1 cellular context compared by ENCODE assay signal in the genomic region with DNA sequence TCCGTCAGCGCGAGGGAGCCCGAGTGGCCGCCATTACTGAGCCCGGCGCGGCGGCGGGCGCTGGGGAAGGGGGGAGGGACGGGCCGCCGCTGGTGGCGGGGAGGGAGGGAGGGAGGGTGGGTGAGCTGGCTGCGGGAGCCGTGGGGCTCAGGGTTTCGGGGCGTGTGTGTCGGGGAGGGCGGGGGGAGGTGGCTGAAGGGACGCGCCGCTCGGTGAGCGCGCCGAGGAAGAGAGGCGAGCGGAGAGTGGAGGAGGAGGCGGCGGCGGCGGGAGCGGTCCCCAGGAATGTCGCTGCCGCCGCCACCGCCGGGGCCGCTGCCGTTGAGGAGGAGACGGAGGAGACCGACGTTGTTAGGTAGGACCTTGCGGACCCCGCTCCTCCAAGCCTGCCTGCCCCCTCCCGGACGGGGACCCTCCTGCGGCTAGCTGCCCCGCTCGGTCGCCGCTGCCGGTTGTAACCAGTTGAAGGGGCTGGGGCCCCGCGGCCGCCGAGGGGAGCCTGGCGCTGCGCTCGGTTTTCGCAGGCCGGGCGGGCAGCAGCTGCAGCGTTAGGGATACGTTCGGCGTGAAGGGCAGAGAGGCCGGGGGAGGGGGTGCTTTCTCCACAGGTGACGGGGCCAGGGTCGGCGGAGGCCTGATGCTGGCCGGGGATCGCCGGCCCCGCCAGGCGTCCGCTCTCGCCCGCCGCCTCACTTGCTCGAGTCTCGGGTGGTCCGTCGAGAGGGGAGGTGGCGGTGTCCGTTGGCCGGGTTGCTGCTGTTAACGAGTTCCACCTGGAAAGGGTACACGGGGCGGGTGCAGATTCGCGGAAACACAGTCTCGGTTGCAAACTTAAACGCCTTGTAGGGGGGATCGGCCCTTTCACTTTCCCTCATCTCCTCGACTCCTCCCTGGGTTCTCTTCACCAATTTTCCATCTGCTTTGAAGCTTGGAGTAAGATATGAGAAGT.
A peak's percentile ranks its signal among the peaks of the same experiment; 100 is the strongest.
TF ChIP-seq lines count a peak whose summit lies in the region.

A gene with protein sequence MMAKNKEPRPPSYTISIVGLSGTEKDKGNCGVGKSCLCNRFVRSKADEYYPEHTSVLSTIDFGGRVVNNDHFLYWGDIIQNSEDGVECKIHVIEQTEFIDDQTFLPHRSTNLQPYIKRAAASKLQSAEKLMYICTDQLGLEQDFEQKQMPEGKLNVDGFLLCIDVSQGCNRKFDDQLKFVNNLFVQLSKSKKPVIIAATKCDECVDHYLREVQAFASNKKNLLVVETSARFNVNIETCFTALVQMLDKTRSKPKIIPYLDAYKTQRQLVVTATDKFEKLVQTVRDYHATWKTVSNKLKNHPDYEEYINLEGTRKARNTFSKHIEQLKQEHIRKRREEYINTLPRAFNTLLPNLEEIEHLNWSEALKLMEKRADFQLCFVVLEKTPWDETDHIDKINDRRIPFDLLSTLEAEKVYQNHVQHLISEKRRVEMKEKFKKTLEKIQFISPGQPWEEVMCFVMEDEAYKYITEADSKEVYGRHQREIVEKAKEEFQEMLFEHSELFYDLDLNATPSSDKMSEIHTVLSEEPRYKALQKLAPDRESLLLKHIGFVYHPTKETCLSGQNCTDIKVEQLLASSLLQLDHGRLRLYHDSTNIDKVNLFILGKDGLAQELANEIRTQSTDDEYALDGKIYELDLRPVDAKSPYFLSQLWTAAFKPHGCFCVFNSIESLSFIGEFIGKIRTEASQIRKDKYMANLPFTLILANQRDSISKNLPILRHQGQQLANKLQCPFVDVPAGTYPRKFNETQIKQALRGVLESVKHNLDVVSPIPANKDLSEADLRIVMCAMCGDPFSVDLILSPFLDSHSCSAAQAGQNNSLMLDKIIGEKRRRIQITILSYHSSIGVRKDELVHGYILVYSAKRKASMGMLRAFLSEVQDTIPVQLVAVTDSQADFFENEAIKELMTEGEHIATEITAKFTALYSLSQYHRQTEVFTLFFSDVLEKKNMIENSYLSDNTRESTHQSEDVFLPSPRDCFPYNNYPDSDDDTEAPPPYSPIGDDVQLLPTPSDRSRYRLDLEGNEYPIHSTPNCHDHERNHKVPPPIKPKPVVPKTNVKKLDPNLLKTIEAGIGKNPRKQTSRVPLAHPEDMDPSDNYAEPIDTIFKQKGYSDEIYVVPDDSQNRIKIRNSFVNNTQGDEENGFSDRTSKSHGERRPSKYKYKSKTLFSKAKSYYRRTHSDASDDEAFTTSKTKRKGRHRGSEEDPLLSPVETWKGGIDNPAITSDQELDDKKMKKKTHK (N-terminal part only) (plus strand): TSS at position 224 of the 949 bp plus-strand sequence. CDS start 13,366 bp downstream, outside the sequence.

TF ChIP-seq in HepG2, 621 proteins besides CTCF, POLR2A, EP300 and RAD21 (continued from another document and continues in another):
- TF ChIP-seq ZNF646 (CRISPR knock-in tag; IDR thresholded peaks at IDR 0.05) (peak; percentile 51; the same call in 1 of the 2 replicates), HNRNPL (IDR thresholded peaks at IDR 0.05; ENCODE audit: low read depth, low read length) (0 out of 2 replicates have a peak, but pooled peaks have one; percentile 29), MAZ (IDR thresholded peaks at IDR 0.05; ENCODE audit: borderline replicate concordance, low read depth, low read length) (no peak; the same call in 1 of the 2 replicates), MAZ (CRISPR knock-in tag; IDR thresholded peaks at IDR 0.05; ENCODE audit: low read depth) (no peak), SMAD9 (CRISPR knock-in tag; IDR thresholded peaks at IDR 0.05) (peak; percentile 31; the same call in 1 of the 2 replicates), STAT5B (CRISPR knock-in tag; IDR thresholded peaks at IDR 0.05) (no peak; the same call in 1 of the 2 replicates), EZH2 (conservative IDR thresholded peaks at IDR 0.05; ENCODE audit: low read depth, low read length) (no peak), TOPORS (CRISPR knock-in tag; IDR thresholded peaks at IDR 0.05) (no peak), ZNF883 (CRISPR knock-in tag; IDR thresholded peaks at IDR 0.05; ENCODE audit: not compliant biosample characterization) (peak; percentile 88), MLXIP (CRISPR knock-in tag; IDR thresholded peaks at IDR 0.05; ENCODE audit: borderline replicate concordance) (0 out of 2 replicates have a peak, but pooled peaks have one; percentile 50), MTA3 (CRISPR knock-in tag; IDR thresholded peaks at IDR 0.05) (no peak), GLI4 (CRISPR knock-in tag; IDR thresholded peaks at IDR 0.05; ENCODE audit: borderline replicate concordance) (peak; percentile 90; the same call in 1 of the 2 replicates), KLF12 (CRISPR knock-in tag; IDR thresholded peaks at IDR 0.05; ENCODE audit: borderline replicate concordance) (peak; percentile 44), ZKSCAN1 (IDR thresholded peaks at IDR 0.05; ENCODE audit: low read length) (no peak), KDM1A (CRISPR knock-in tag; IDR thresholded peaks at IDR 0.05) (no peak), GATA4 (IDR thresholded peaks at IDR 0.05; ENCODE audit: borderline replicate concordance, low read depth) (0 out of 2 replicates have a peak, but pooled peaks have one; percentile 31), RORA (CRISPR knock-in tag; IDR thresholded peaks at IDR 0.05) (no peak), MYC (CRISPR knock-in tag; IDR thresholded peaks at IDR 0.05; ENCODE audit: borderline replicate concordance) (peak; percentile 87), SALL1 (CRISPR knock-in tag; IDR thresholded peaks at IDR 0.05) (peak; percentile 4; the same call in 1 of the 2 replicates), ATRX (CRISPR knock-in tag; IDR thresholded peaks at IDR 0.05; ENCODE audit: borderline replicate concordance) (no peak), ZKSCAN5 (CRISPR knock-in tag; IDR thresholded peaks at IDR 0.05) (no peak), SP4 (CRISPR knock-in tag; IDR thresholded peaks at IDR 0.05) (no peak; the same call in 1 of the 2 replicates), ZNF792 (CRISPR knock-in tag; IDR thresholded peaks at IDR 0.05) (peak; percentile 3; the same call in 1 of the 2 replicates), MTF2 (CRISPR knock-in tag; IDR thresholded peaks at IDR 0.05; ENCODE audit: borderline replicate concordance) (peak; percentile 60; the same call in 1 of the 2 replicates), LBX2 (CRISPR knock-in tag; IDR thresholded peaks at IDR 0.05; ENCODE audit: borderline replicate concordance) (0 out of 2 replicates have a peak, but pooled peaks have one; percentile 4), BHLHE40 (IDR thresholded peaks at IDR 0.05; ENCODE audit: low read length) (0 out of 2 replicates have a peak, but pooled peaks have one; percentile 22)
- TF ChIP-seq, protein P1, sequence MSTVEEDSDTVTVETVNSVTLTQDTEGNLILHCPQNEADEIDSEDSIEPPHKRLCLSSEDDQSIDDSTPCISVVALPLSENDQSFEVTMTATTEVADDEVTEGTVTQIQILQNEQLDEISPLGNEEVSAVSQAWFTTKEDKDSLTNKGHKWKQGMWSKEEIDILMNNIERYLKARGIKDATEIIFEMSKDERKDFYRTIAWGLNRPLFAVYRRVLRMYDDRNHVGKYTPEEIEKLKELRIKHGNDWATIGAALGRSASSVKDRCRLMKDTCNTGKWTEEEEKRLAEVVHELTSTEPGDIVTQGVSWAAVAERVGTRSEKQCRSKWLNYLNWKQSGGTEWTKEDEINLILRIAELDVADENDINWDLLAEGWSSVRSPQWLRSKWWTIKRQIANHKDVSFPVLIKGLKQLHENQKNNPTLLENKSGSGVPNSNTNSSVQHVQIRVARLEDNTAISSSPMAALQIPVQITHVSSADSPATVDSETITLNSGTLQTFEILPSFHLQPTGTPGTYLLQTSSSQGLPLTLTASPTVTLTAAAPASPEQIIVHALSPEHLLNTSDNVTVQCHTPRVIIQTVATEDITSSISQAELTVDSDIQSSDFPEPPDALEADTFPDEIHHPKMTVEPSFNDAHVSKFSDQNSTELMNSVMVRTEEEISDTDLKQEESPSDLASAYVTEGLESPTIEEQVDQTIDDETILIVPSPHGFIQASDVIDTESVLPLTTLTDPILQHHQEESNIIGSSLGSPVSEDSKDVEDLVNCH (CRISPR knock-in tag; IDR thresholded peaks at IDR 0.05) = no peak
- TF ChIP-seq, protein P2, sequence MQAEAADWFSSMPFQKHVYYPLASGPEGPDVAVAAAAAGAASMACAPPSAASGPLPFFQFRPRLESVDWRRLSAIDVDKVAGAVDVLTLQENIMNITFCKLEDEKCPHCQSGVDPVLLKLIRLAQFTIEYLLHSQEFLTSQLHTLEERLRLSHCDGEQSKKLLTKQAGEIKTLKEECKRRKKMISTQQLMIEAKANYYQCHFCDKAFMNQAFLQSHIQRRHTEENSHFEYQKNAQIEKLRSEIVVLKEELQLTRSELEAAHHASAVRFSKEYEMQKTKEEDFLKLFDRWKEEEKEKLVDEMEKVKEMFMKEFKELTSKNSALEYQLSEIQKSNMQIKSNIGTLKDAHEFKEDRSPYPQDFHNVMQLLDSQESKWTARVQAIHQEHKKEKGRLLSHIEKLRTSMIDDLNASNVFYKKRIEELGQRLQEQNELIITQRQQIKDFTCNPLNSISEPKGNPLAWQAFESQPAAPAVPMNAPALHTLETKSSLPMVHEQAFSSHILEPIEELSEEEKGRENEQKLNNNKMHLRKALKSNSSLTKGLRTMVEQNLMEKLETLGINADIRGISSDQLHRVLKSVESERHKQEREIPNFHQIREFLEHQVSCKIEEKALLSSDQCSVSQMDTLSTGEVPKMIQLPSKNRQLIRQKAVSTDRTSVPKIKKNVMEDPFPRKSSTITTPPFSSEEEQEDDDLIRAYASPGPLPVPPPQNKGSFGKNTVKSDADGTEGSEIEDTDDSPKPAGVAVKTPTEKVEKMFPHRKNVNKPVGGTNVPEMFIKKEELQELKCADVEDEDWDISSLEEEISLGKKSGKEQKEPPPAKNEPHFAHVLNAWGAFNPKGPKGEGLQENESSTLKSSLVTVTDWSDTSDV (CRISPR knock-in tag; IDR thresholded peaks at IDR 0.05) = no peak; the same call in 1 of the 2 replicates
- TF ChIP-seq, protein P3, sequence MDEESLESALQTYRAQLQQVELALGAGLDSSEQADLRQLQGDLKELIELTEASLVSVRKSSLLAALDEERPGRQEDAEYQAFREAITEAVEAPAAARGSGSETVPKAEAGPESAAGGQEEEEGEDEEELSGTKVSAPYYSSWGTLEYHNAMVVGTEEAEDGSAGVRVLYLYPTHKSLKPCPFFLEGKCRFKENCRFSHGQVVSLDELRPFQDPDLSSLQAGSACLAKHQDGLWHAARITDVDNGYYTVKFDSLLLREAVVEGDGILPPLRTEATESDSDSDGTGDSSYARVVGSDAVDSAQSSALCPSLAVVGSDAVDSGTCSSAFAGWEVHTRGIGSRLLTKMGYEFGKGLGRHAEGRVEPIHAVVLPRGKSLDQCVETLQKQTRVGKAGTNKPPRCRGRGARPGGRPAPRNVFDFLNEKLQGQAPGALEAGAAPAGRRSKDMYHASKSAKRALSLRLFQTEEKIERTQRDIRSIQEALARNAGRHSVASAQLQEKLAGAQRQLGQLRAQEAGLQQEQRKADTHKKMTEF (CRISPR knock-in tag; IDR thresholded peaks at IDR 0.05) = peak; percentile 65
